19 cellular contexts compared by ENCODE assay signal in genomic region chr13:49933511-49933910, GRCh38. TPM values are rescaled to one million over a fixed set of nuclear protein-coding genes. Genes with fewer than 3 reads are reported as not detected.
DNase-seq lines count a peak whose midpoint lies in the region; ATAC-seq, FAIRE-seq and TF ChIP-seq lines count a peak whose summit lies in the region.
"Had no signal": no experiment of that assay in that cellular context is flagged by ENCODE, and none has a peak within 500 bp of the region (broad histone marks: within the 10 kb centered on the region; RNA-seq: fewer than 3 reads in every experiment).

No MANE protein-coding gene starts in this region.

- H3K27me3 ChIP-seq in astrocyte (ENCODE audit: insufficient read depth, low read length) = no peaks in the 10 kb centered on the region
- H3K27me3 ChIP-seq: BE2C had no signal

- H3K4me1 Mint-ChIP-seq in astrocyte (ENCODE audit: low read depth, unreplicated experiment) (peaks cover 11% of the 10 kb centered on the region), nephron (peaks cover 13% of the 10 kb centered on the region)

- H3K36me3 ChIP-seq in astrocyte (ENCODE audit: insufficient read depth, low read length) = no peaks in the 10 kb centered on the region
- H3K36me3 ChIP-seq: BE2C had no signal

- peak overlapping the region; percentile 13 for H3K4me2 ChIP-seq in astrocyte (ENCODE audit: low read length)

- H3K27ac ChIP-seq in astrocyte (ENCODE audit: low read depth, low read length) = no peak overlapping the region

- H3K36me3 Mint-ChIP-seq in astrocyte (ENCODE audit: low read depth, unreplicated experiment) (peaks cover 3% of the 10 kb centered on the region), nephron (ENCODE audit: low read depth) (peaks cover 7% of the 10 kb centered on the region)

- H2AFZ ChIP-seq in astrocyte (ENCODE audit: low read depth, low read length) = no peak overlapping the region

- no peak overlapping the region for H3K9ac ChIP-seq in astrocyte (ENCODE audit: low read length)

- H3K4me3 Mint-ChIP-seq in astrocyte (ENCODE audit: unreplicated experiment) (no peak overlapping the region), nephron (peak overlapping the region in 2 of 3 experiments; percentile 16 to 55)

- H3K79me2 ChIP-seq in astrocyte (ENCODE audit: insufficient read depth, low read length) = peaks cover 37% of the 10 kb centered on the region

- TF ChIP-seq CTCF in astrocyte (IDR thresholded peaks at IDR 0.05; ENCODE audit: insufficient read depth, low read depth, low read length) (no peak), nephron (IDR thresholded peaks at IDR 0.05; ENCODE audit: unreplicated experiment in 3 of 3) (no peak)

- no peak overlapping the region for H3K27ac Mint-ChIP-seq in astrocyte (ENCODE audit: unreplicated experiment)
- H3K27ac Mint-ChIP-seq in nephron = no peak overlapping the region

- DNase-seq in HCEC 1CT = peak; percentile 70
- peak; percentile 44 for DNase-seq in astrocyte (ENCODE audit: low read depth)
- no peak for DNase-seq in activated CD4-positive, alpha-beta T cell treated with anti-CD3 and anti-CD28 coated beads, Interleukin-2, amount 50 U/mL, for 4 hours
- no peak for DNase-seq in NCI-H128 (lab: John Stamatoyannopoulos, UW; ENCODE audit: unreplicated experiment)
- no peak for DNase-seq in stimulated activated CD4-positive, alpha-beta T cell treated with anti-CD3 and anti-CD28 coated beads, Interleukin-4, amount 100 ng/mL, for 24 hours
- DNase-seq: BE2C; GF-D8; Karpas-422; NCI-H1417 treated with DMSO at 0.1 percent for 48 hours; NCI-H1930; NCI-H446 treated with DMSO at 0.1 percent for 48 hours; NK-92 treated with Interleukin-12 subunit alpha and Interleukin-12 subunit beta, amount 100 ng/mL, for 24 hours; SHP77 treated with DMSO at 0.1 percent for 48 hours had no signal

- peaks cover 6% of the 10 kb centered on the region for H3K4me1 ChIP-seq in astrocyte (ENCODE audit: insufficient read depth, low read length)

- peaks cover 7% of the 10 kb centered on the region for H4K20me1 ChIP-seq in astrocyte (ENCODE audit: insufficient read depth, low read length)

- H3K9me3 Mint-ChIP-seq in astrocyte (ENCODE audit: unreplicated experiment) (no peaks in the 10 kb centered on the region), nephron (no peaks in the 10 kb centered on the region)

- no peak for ATAC-seq in HG03025 (IDR thresholded peaks at IDR 0.05; ENCODE audit: low FRiP score, unreplicated experiment)
- ATAC-seq: SK-N-SH treated with all-trans-retinoic acid at 6 μM for 48 hours had no signal

- no peaks in the 10 kb centered on the region for H3K9me3 ChIP-seq in astrocyte (ENCODE audit: insufficient read depth, low read depth, low read length)
- H3K9me3 ChIP-seq: BE2C had no signal

- no peak for FAIRE-seq in astrocyte (lab: Jason Lieb, UNC)
- FAIRE-seq: GM12891, GM18507, H1 had no signal

- H3K4me3 ChIP-seq in astrocyte (ENCODE audit: insufficient read depth, low read depth, low read length) = no peak overlapping the region

- H3K27me3 Mint-ChIP-seq in astrocyte (ENCODE audit: low read depth, unreplicated experiment) (no peaks in the 10 kb centered on the region), nephron (ENCODE audit: low read depth) (no peaks in the 10 kb centered on the region)

RNA-seq across cellular contexts. Expression of gene SPRYD7, which starts 2.6 kb away (rescaled TPM):
- 10.3 and 11.5 TPM in 2 replicates for total RNA-seq in astrocyte

Comparison
In these comparisons a context has a peak if more than half of its experiments do, and no peak if none do; other contexts are left out.
1. DNase-seq: peak in HCEC 1CT (single experiment) and astrocyte (single experiment); none in activated CD4-positive, alpha-beta T cell treated with anti-CD3 and anti-CD28 coated beads, Interleukin-2, amount 50 U/mL, for 4 hours (0 of 2), NCI-H128 (single experiment) and stimulated activated CD4-positive, alpha-beta T cell treated with anti-CD3 and anti-CD28 coated beads, Interleukin-4, amount 100 ng/mL, for 24 hours (single experiment).